ENCODE assay signal across 17 cellular contexts in genomic region chr5:146873186-146873917, GRCh38. TPM values are rescaled to one million over a fixed set of nuclear protein-coding genes. Genes with fewer than 3 reads are reported as not detected.
DNase-seq lines count a peak whose midpoint lies in the region; ATAC-seq and TF ChIP-seq lines count a peak whose summit lies in the region.
"Had no signal": no experiment of that assay in that cellular context is flagged by ENCODE, and none has a peak within 500 bp of the region (broad histone marks: within the 10 kb centered on the region; RNA-seq: fewer than 3 reads in every experiment).

No MANE protein-coding gene starts in this region.

- ATAC-seq in stimulated activated effector memory CD8-positive, alpha-beta T cell treated with anti-CD3 and anti-CD28 coated beads, Interleukin-12 subunit alpha, Interleukin-12 subunit beta, amount 100 ng/mL, for 72 hours = no peak
- ATAC-seq: K562 had no signal

- H3K9me3 Mint-ChIP-seq in brain = peaks cover 0 to 3% (median 0%) of the 10 kb centered on the region in 5 experiments
- no peaks in the 10 kb centered on the region for H3K9me3 Mint-ChIP-seq in stimulated activated effector memory CD8-positive, alpha-beta T cell treated with anti-CD3 and anti-CD28 coated beads, Interleukin-12 subunit alpha, Interleukin-12 subunit beta, amount 100 ng/mL, for 72 hours

- peak overlapping the region in 1 of 5 experiments; percentile 33 for H3K27ac Mint-ChIP-seq in brain
- no peak overlapping the region for H3K27ac Mint-ChIP-seq in stimulated activated effector memory CD8-positive, alpha-beta T cell treated with anti-CD3 and anti-CD28 coated beads, Interleukin-12 subunit alpha, Interleukin-12 subunit beta, amount 100 ng/mL, for 72 hours
- H3K27ac Mint-ChIP-seq: B cell had no signal

- H3K4me1 Mint-ChIP-seq in brain = peaks cover 49% of the 10 kb centered on the region
- peaks cover 27% of the 10 kb centered on the region for H3K4me1 Mint-ChIP-seq in stimulated activated effector memory CD8-positive, alpha-beta T cell treated with anti-CD3 and anti-CD28 coated beads, Interleukin-12 subunit alpha, Interleukin-12 subunit beta, amount 100 ng/mL, for 72 hours

- DNase-seq in DMS 273 (lab: John Stamatoyannopoulos, UW; ENCODE audit: unreplicated experiment) (peak; percentile 7), DMS 273 treated with DMSO at 0.1 percent for 48 hours (lab: John Stamatoyannopoulos, UW) (no peak), Caki2 (ENCODE audit: low read depth) (peak; percentile 31), LHCN-M2 (ENCODE audit: low read depth) (peak; percentile 30)
- no peak for DNase-seq in stimulated activated CD4-positive, alpha-beta T cell treated with anti-CD3 and anti-CD28 coated beads, Interleukin-12 subunit alpha, Interleukin-12 subunit beta, amount 100 ng/mL, for 4 hours
- no peak for DNase-seq in stimulated activated CD4-positive, alpha-beta T cell treated with anti-CD3 and anti-CD28 coated beads, Interleukin-15, amount 100 ng/mL, for 24 hours
- DNase-seq in stimulated activated effector memory CD8-positive, alpha-beta T cell treated with anti-CD3 and anti-CD28 coated beads, Interleukin-12 subunit alpha, Interleukin-12 subunit beta, amount 100 ng/mL, for 72 hours (ENCODE audit: low spot score in 2 of 2) = no peak
- DNase-seq: CD4-positive, alpha-beta memory T cell; NCI-H1417 treated with DMSO at 0.1 percent for 48 hours; NCI-H1930; NCI-H345; NCI-H526; Right ventricle myocardium superior had no signal

- H3K27me3 Mint-ChIP-seq in brain = peaks cover 11% of the 10 kb centered on the region

- peak overlapping the region in 3 of 5 experiments; percentile 84 to 94 (median 84) for H3K4me3 Mint-ChIP-seq in brain
- no peak overlapping the region for H3K4me3 Mint-ChIP-seq in stimulated activated effector memory CD8-positive, alpha-beta T cell treated with anti-CD3 and anti-CD28 coated beads, Interleukin-12 subunit alpha, Interleukin-12 subunit beta, amount 100 ng/mL, for 72 hours
- H3K4me3 Mint-ChIP-seq: B cell; CD4-positive, alpha-beta memory T cell had no signal

- peaks cover 10% of the 10 kb centered on the region for H3K36me3 Mint-ChIP-seq in brain
- no peaks in the 10 kb centered on the region for H3K36me3 Mint-ChIP-seq in stimulated activated effector memory CD8-positive, alpha-beta T cell treated with anti-CD3 and anti-CD28 coated beads, Interleukin-12 subunit alpha, Interleukin-12 subunit beta, amount 100 ng/mL, for 72 hours

- no peak for TF ChIP-seq CTCF in brain (conservative IDR thresholded peaks at IDR 0.05)

- in situ Hi-C loops in Caki2 (cut with HindIII; ENCODE audit: low pct_unique_long_range_greater_than_20kb, low sequenced_read_pairs) = no loop called here

RNA-seq across cellular contexts. Expression of gene PPP2R2B, which starts 5.2 kb away (rescaled TPM):
- 1.5 and 10.8 TPM in 2 replicates for total RNA-seq in Caki2 (2014; rRNA removed; shearing (Covaris generic); ENCODE audit: low replicate concordance)
- total RNA-seq in LHCN-M2 (2014; rRNA removed) = 0.75 and 1.0 TPM in 2 replicates
- 1.7 TPM for polyA plus RNA-seq in LHCN-M2 (2012)
- polyA plus RNA-seq in brain (ENCODE audit: insufficient read depth, low read depth, low replicate concordance) = 36.2 TPM
- total RNA-seq: B cell, K562 had no signal
- polyA plus RNA-seq: AG04450, K562 had no signal

Comparison
In these comparisons a context has a peak if more than half of its experiments do, and no peak if none do; other contexts are left out.
1. DNase-seq: peak in DMS 273 (single experiment), Caki2 (single experiment) and LHCN-M2 (single experiment); none in DMS 273 treated with DMSO at 0.1 percent for 48 hours (single experiment), stimulated activated CD4-positive, alpha-beta T cell treated with anti-CD3 and anti-CD28 coated beads, Interleukin-12 subunit alpha, Interleukin-12 subunit beta, amount 100 ng/mL, for 4 hours (single experiment), stimulated activated CD4-positive, alpha-beta T cell treated with anti-CD3 and anti-CD28 coated beads, Interleukin-15, amount 100 ng/mL, for 24 hours (single experiment) and stimulated activated effector memory CD8-positive, alpha-beta T cell treated with anti-CD3 and anti-CD28 coated beads, Interleukin-12 subunit alpha, Interleukin-12 subunit beta, amount 100 ng/mL, for 72 hours (0 of 2).